Comparison of ENCODE assay signal across 1 cellular context in the genomic region with DNA sequence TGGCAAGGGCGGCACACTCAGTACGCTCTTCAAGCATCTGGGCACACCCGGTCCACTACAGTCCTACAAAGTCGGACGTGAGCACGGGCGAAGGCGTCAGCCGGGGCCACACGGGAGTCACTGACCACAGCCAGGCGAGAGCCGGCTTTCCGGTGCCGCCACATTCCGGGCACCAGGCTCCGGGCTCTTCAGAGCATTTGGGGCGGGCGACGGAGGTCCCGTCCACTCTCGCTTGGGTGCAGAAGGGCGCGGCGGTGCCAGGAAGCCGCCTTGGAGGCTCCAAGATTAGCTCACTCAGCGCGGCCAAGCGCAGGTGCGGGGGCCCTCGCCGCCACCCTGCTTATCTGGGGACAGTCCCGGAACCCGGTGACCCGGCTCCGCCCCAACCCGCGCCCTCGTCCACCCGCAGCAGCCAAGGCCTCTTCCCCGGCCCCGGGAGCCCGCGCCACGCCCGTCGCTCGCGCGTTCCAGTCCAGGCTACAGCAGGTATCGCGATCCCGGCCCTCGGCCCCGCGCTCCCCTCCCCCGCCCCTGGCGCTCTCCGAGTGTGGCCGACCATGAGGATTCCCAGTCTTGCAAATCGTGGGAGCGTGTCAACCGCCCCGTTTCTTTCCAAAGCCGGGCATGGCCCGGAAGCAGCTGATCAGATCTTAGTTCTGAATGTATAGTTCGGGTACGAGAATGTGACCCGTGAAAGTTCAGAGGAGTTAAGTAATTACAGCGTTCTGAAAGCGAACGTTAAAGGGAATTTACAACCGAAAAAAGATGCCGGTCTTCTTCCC.
TF ChIP-seq lines count a peak whose summit lies in the region.

Gene ADPRH (plus strand): TSS at position 127 of the 782 bp plus-strand sequence. CDS start 2,678 bp downstream, outside the sequence.

TF ChIP-seq in WTC11, 78 proteins besides CTCF, POLR2A, EP300 and RAD21 (continued from another document and continues in another):
- TF ChIP-seq, protein P1, sequence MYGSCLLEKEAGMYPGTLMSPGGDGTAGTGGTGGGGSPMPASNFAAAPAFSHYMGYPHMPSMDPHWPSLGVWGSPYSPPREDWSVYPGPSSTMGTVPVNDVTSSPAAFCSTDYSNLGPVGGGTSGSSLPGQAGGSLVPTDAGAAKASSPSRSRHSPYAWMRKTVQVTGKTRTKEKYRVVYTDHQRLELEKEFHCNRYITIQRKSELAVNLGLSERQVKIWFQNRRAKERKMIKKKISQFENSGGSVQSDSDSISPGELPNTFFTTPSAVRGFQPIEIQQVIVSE (CRISPR knock-in tag; IDR thresholded peaks at IDR 0.05; ENCODE audit: borderline replicate concordance) = no peak
- TF ChIP-seq MXD4 (CRISPR knock-in tag; IDR thresholded peaks at IDR 0.05; ENCODE audit: borderline replicate concordance) (no peak), ZNF423 (CRISPR knock-in tag; IDR thresholded peaks at IDR 0.05) (no peak), PRDM15 (CRISPR knock-in tag; IDR thresholded peaks at IDR 0.05) (peak; percentile 54; the same call in 1 of the 2 replicates), ETV6 (CRISPR knock-in tag; IDR thresholded peaks at IDR 0.05) (no peak), HMGA2 (CRISPR knock-in tag; IDR thresholded peaks at IDR 0.05) (no peak), ZNF138 (CRISPR knock-in tag; conservative IDR thresholded peaks at IDR 0.05) (0 out of 2 replicates have a peak, but pooled peaks have one; percentile 61), TEAD1 (CRISPR knock-in tag; IDR thresholded peaks at IDR 0.05) (no peak), CBFB (CRISPR knock-in tag; IDR thresholded peaks at IDR 0.05; ENCODE audit: low read depth) (0 out of 2 replicates have a peak, but pooled peaks have one; percentile 79), ESRRA (CRISPR knock-in tag; IDR thresholded peaks at IDR 0.05; ENCODE audit: borderline replicate concordance) (peak; percentile 84; the same call in 1 of the 2 replicates), E2F5 (CRISPR knock-in tag; IDR thresholded peaks at IDR 0.05) (no peak), NFE2L1 (CRISPR knock-in tag; IDR thresholded peaks at IDR 0.05) (no peak), STAT6 (CRISPR knock-in tag; conservative IDR thresholded peaks at IDR 0.05; ENCODE audit: low read depth) (no peak), ELF4 (CRISPR knock-in tag; IDR thresholded peaks at IDR 0.05; ENCODE audit: low read depth) (peak; percentile 52; the same call in 1 of the 2 replicates), SP1 (CRISPR knock-in tag; conservative IDR thresholded peaks at IDR 0.05) (no peak), ZBTB43 (CRISPR knock-in tag; IDR thresholded peaks at IDR 0.05) (no peak), JAZF1 (CRISPR knock-in tag; IDR thresholded peaks at IDR 0.05) (no peak), ATF6 (CRISPR knock-in tag; IDR thresholded peaks at IDR 0.05) (no peak), NFATC4 (CRISPR knock-in tag; IDR thresholded peaks at IDR 0.05) (no peak), ZNF512 (CRISPR knock-in tag; IDR thresholded peaks at IDR 0.05; ENCODE audit: borderline replicate concordance) (no peak), GRHL2 (CRISPR knock-in tag; IDR thresholded peaks at IDR 0.05; ENCODE audit: insufficient replicate concordance, severe bottlenecking) (no peak), NFYB (CRISPR knock-in tag; conservative IDR thresholded peaks at IDR 0.05; ENCODE audit: low read depth) (no peak), ZNF671 (CRISPR knock-in tag; IDR thresholded peaks at IDR 0.05) (no peak)
- TF ChIP-seq, protein P2, sequence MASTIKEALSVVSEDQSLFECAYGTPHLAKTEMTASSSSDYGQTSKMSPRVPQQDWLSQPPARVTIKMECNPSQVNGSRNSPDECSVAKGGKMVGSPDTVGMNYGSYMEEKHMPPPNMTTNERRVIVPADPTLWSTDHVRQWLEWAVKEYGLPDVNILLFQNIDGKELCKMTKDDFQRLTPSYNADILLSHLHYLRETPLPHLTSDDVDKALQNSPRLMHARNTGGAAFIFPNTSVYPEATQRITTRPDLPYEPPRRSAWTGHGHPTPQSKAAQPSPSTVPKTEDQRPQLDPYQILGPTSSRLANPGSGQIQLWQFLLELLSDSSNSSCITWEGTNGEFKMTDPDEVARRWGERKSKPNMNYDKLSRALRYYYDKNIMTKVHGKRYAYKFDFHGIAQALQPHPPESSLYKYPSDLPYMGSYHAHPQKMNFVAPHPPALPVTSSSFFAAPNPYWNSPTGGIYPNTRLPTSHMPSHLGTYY (CRISPR knock-in tag; IDR thresholded peaks at IDR 0.05) = no peak
- TF ChIP-seq, protein P3, sequence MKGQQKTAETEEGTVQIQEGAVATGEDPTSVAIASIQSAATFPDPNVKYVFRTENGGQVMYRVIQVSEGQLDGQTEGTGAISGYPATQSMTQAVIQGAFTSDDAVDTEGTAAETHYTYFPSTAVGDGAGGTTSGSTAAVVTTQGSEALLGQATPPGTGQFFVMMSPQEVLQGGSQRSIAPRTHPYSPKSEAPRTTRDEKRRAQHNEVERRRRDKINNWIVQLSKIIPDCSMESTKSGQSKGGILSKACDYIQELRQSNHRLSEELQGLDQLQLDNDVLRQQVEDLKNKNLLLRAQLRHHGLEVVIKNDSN (CRISPR knock-in tag; IDR thresholded peaks at IDR 0.05) = no peak
- TF ChIP-seq, protein P4, sequence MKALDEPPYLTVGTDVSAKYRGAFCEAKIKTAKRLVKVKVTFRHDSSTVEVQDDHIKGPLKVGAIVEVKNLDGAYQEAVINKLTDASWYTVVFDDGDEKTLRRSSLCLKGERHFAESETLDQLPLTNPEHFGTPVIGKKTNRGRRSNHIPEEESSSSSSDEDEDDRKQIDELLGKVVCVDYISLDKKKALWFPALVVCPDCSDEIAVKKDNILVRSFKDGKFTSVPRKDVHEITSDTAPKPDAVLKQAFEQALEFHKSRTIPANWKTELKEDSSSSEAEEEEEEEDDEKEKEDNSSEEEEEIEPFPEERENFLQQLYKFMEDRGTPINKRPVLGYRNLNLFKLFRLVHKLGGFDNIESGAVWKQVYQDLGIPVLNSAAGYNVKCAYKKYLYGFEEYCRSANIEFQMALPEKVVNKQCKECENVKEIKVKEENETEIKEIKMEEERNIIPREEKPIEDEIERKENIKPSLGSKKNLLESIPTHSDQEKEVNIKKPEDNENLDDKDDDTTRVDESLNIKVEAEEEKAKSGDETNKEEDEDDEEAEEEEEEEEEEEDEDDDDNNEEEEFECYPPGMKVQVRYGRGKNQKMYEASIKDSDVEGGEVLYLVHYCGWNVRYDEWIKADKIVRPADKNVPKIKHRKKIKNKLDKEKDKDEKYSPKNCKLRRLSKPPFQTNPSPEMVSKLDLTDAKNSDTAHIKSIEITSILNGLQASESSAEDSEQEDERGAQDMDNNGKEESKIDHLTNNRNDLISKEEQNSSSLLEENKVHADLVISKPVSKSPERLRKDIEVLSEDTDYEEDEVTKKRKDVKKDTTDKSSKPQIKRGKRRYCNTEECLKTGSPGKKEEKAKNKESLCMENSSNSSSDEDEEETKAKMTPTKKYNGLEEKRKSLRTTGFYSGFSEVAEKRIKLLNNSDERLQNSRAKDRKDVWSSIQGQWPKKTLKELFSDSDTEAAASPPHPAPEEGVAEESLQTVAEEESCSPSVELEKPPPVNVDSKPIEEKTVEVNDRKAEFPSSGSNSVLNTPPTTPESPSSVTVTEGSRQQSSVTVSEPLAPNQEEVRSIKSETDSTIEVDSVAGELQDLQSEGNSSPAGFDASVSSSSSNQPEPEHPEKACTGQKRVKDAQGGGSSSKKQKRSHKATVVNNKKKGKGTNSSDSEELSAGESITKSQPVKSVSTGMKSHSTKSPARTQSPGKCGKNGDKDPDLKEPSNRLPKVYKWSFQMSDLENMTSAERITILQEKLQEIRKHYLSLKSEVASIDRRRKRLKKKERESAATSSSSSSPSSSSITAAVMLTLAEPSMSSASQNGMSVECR (CRISPR knock-in tag; IDR thresholded peaks at IDR 0.05; ENCODE audit: borderline replicate concordance) = no peak; the same call in 1 of the 2 replicates
- TF ChIP-seq, protein P5, sequence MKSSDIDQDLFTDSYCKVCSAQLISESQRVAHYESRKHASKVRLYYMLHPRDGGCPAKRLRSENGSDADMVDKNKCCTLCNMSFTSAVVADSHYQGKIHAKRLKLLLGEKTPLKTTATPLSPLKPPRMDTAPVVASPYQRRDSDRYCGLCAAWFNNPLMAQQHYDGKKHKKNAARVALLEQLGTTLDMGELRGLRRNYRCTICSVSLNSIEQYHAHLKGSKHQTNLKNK (CRISPR knock-in tag; IDR thresholded peaks at IDR 0.05) = no peak
- TF ChIP-seq, protein P6, sequence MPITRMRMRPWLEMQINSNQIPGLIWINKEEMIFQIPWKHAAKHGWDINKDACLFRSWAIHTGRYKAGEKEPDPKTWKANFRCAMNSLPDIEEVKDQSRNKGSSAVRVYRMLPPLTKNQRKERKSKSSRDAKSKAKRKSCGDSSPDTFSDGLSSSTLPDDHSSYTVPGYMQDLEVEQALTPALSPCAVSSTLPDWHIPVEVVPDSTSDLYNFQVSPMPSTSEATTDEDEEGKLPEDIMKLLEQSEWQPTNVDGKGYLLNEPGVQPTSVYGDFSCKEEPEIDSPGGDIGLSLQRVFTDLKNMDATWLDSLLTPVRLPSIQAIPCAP (CRISPR knock-in tag; IDR thresholded peaks at IDR 0.05) = no peak
